ENCODE assay signal across 8 cellular contexts in genomic region chr1:84782311-84782771, GRCh38.
DNase-seq lines count a peak whose midpoint lies in the region; ATAC-seq, FAIRE-seq and TF ChIP-seq lines count a peak whose summit lies in the region.

No MANE protein-coding gene starts in this region.

- H4K20me1 ChIP-seq in GM12878 (ENCODE audit: control insufficient read depth, insufficient read depth) = no peaks in the 10 kb centered on the region

- H3K36me3 ChIP-seq in GM12878 (ENCODE audit: control insufficient read depth in 2 of 2, insufficient read depth in 2 of 2, low read length in 1 of 2) (no peaks in the 10 kb centered on the region), kidney (ENCODE audit: control insufficient read depth in 1 of 2, insufficient read depth in 2 of 2, low read length in 2 of 2) (no peaks in the 10 kb centered on the region)

- peak; percentile 57 for TF ChIP-seq RAD21 in GM12878 (IDR thresholded peaks at IDR 0.05; ENCODE audit: insufficient read depth, low read depth, low read length)

- H3K79me2 ChIP-seq in GM12878 (ENCODE audit: control insufficient read depth, insufficient read depth, low read length) = no peaks in the 10 kb centered on the region

- H3K4me3 ChIP-seq in LNCaP clone FGC (ENCODE audit: low read depth, low read length) = no peak overlapping the region
- no peak overlapping the region for H3K4me3 ChIP-seq in GM12878
- H3K4me3 ChIP-seq in kidney (ENCODE audit: low read length in 2 of 2) = peak overlapping the region in 1 of 2 donors; percentile 37

- ATAC-seq in GM21723 (IDR thresholded peaks at IDR 0.05; ENCODE audit: unreplicated experiment) (peak; percentile 87), GM12878 (peak; percentile 97)

- in situ Hi-C loops in GM12878 (cut with MboI) = no loop called here

- RAD21 ChIA-PET in GM12878 (lab: Charles Lee; ENCODE audit: unreplicated experiment) = interaction anchor here (0.6 to 1.6 kb wide), 8 partner anchors 10 to 245 kb away, joined by 3 to 13 read pairs (median 4); no protein-coding TSS in a partner anchor

- DNase-seq in DMS114 treated with DMSO at 0.1 percent for 48 hours (lab: John Stamatoyannopoulos, UW; ENCODE audit: unreplicated experiment) (peak; percentile 11), LNCaP clone FGC (ENCODE audit: low read depth) (no peak), UCSD-AML1 (lab: John Stamatoyannopoulos, UW; ENCODE audit: unreplicated experiment) (peak; percentile 48), GM12878 (ENCODE audit: low read depth, low spot score) (no peak), kidney (peak; percentile 76), NCI-H128 (lab: John Stamatoyannopoulos, UW; ENCODE audit: unreplicated experiment) (no peak)
- peak; percentile 59 to 73 (median 65) for DNase-seq in stimulated activated CD4-positive, alpha-beta T cell treated with anti-CD3 and anti-CD28 coated beads, TNF-alpha, amount 100 ng/mL, for 48 hours (ENCODE audit: low read depth in 3 of 3)

- no peak overlapping the region for H3K4me2 ChIP-seq in GM12878 (ENCODE audit: control insufficient read depth, insufficient read depth)

- FAIRE-seq in GM12878 (lab: Jason Lieb, UNC) (no peak), kidney (lab: Jason Lieb, UNC) (no peak)

- no peak for TF ChIP-seq POLR2A in GM12878 (IDR thresholded peaks at IDR 0.05; ENCODE audit: low read depth, low read length)

- H3K4me1 ChIP-seq in GM12878 (ENCODE audit: control insufficient read depth, insufficient read depth, low read length) = no peaks in the 10 kb centered on the region
- H3K4me1 ChIP-seq in kidney (ENCODE audit: control insufficient read depth in 1 of 2, insufficient read depth in 1 of 2, low read depth in 1 of 2, low read length in 2 of 2) = no peaks in the 10 kb centered on the region

- no peak for TF ChIP-seq EP300 in GM12878 (IDR thresholded peaks at IDR 0.05; ENCODE audit: borderline replicate concordance in 1 of 2, control insufficient read depth in 1 of 2, low read depth in 2 of 2, low read length in 2 of 2)

- 22% methylated on average over 13 of the region's 13 CpGs for WGBS in GM12878 (ENCODE audit: insufficient coverage, insufficient replicate concordance, low lambda C conversion rate, missing lambda C conversion rate)

- intact Hi-C loops in GM12878 (cut with micrococcal nuclease; ENCODE audit: unreplicated experiment) (loop anchor here (2.0 to 10.0 kb wide), 4 partner anchors 146 to 475 kb away; partner anchors contain the start of gene C1orf52), kidney (cut with DNase I) (no loop called here)

- no peak overlapping the region for H2AFZ ChIP-seq in GM12878 (ENCODE audit: control insufficient read depth, low read depth, low read length)

- SMC1A ChIA-PET in GM12878 (lab: Charles Lee; ENCODE audit: uncharacterized antibody, unreplicated experiment) = interaction anchor here (0.6 to 2.3 kb wide), 15 partner anchors 10 to 486 kb away, joined by 3 to 13 read pairs (median 4); no protein-coding TSS in a partner anchor

- H3K9ac ChIP-seq in GM12878 (ENCODE audit: control insufficient read depth, insufficient read depth, low read length) (no peak overlapping the region), kidney (ENCODE audit: low read length in 2 of 2) (no peak overlapping the region)

- CTCF ChIA-PET in GM12878 (lab: Yijun Ruan, JAX) = interaction anchor here (0.6 to 2.3 kb wide), 47 partner anchors 8 to 661 kb away, joined by 3 to 24 read pairs (median 4); no protein-coding TSS in a partner anchor

- H3K27ac ChIP-seq in GM12878 (ENCODE audit: control insufficient read depth, insufficient read depth) = no peak overlapping the region
- no peak overlapping the region for H3K27ac ChIP-seq in kidney (ENCODE audit: low read depth in 2 of 2, low read length in 2 of 2)

- BruUV-seq in GM12878 (replicated peaks; lab: Mats Ljungman, UMichigan) = no TSS peak

- H3K27me3 ChIP-seq in GM12878 (replicated peaks in 1 of 2; ENCODE audit: control insufficient read depth in 2 of 2, insufficient read depth in 2 of 2, low read length in 1 of 2) = peaks cover 0 to 4% of the 10 kb centered on the region in 2 experiments; a peak in 1 of 4 replicates

- POLR2A ChIA-PET in GM12878 (lab: Charles Lee) = interaction anchor here (0.6 kb wide), 1 partner anchor 30 kb away, joined by 3 read pairs; no protein-coding TSS in a partner anchor

- TF ChIP-seq CTCF in LNCaP clone FGC (IDR thresholded peaks at IDR 0.05; ENCODE audit: control insufficient read depth, extremely low read depth, insufficient read depth) = peak; percentile 20; the same call in 1 of the 2 replicates
- peak; percentile 76 to 89 (median 84) for TF ChIP-seq CTCF in GM12878 (IDR thresholded peaks at IDR 0.05 in 2 of 3, conservative IDR thresholded peaks at IDR 0.05 in 1 of 3; ENCODE audit: control insufficient read depth in 2 of 3, extremely low read depth in 1 of 3, insufficient read depth in 1 of 3, low read depth in 3 of 3, low read length in 3 of 3)
- peak; percentile 57 for TF ChIP-seq CTCF in kidney (IDR thresholded peaks at IDR 0.05; ENCODE audit: borderline replicate concordance, extremely low read depth, insufficient read depth)

- H3K9me3 ChIP-seq in GM12878 (replicated peaks; ENCODE audit: control insufficient read depth, insufficient read depth, low read length) = no peaks in the 10 kb centered on the region; the same call in 2 of the 3 replicates
- no peaks in the 10 kb centered on the region for H3K9me3 ChIP-seq in kidney (ENCODE audit: control insufficient read depth in 1 of 2, low read length in 2 of 2)

TF ChIP-seq in GM12878, 131 proteins besides CTCF, POLR2A, EP300 and RAD21:
- TF ChIP-seq EGR1 (IDR thresholded peaks at IDR 0.05; ENCODE audit: borderline replicate concordance in 1 of 2, low read depth in 2 of 2, low read length in 2 of 2) (0 out of 3 replicates have a peak, but pooled peaks of 1 of the 2 experiments have one; percentile 25), IRF4 (IDR thresholded peaks at IDR 0.05; ENCODE audit: low read depth, low read length) (0 out of 2 replicates have a peak, but pooled peaks have one; percentile 18), ATF2 (IDR thresholded peaks at IDR 0.05; ENCODE audit: low read length) (no peak), EED (IDR thresholded peaks at IDR 0.05; ENCODE audit: low read depth) (peak; percentile 52; the same call in 1 of the 2 replicates), JUND (IDR thresholded peaks at IDR 0.05; ENCODE audit: low read depth, low read length) (no peak), CHD2 (IDR thresholded peaks at IDR 0.05; ENCODE audit: borderline replicate concordance, low read depth, low read length) (peak; percentile 82), IRF5 (IDR thresholded peaks at IDR 0.05; ENCODE audit: borderline replicate concordance) (no peak), ZNF622 (IDR thresholded peaks at IDR 0.05) (no peak), CBX5 (IDR thresholded peaks at IDR 0.05; ENCODE audit: low read depth) (peak; percentile 61; the same call in 1 of the 2 replicates), POU2F2 (IDR thresholded peaks at IDR 0.05; ENCODE audit: borderline replicate concordance, low read depth, low read length) (no peak), YY1 (IDR thresholded peaks at IDR 0.05; ENCODE audit: low read depth, low read length) (peak; percentile 60; the same call in 1 of the 2 replicates), RB1 (IDR thresholded peaks at IDR 0.05; ENCODE audit: borderline replicate concordance) (no peak), FOXM1 (IDR thresholded peaks at IDR 0.05; ENCODE audit: low read depth, low read length) (0 out of 2 replicates have a peak, but pooled peaks have one; percentile 50), SMC3 (IDR thresholded peaks at IDR 0.05; ENCODE audit: borderline replicate concordance, low read length) (peak; percentile 53), NKRF (conservative IDR thresholded peaks at IDR 0.05) (no peak), KAT2A (conservative IDR thresholded peaks at IDR 0.05; ENCODE audit: control insufficient read depth, low read depth, low read length) (no peak), MTA3 (IDR thresholded peaks at IDR 0.05; ENCODE audit: borderline replicate concordance, low read length) (no peak), TCF12 (IDR thresholded peaks at IDR 0.05; ENCODE audit: low read depth, low read length) (no peak)

Comparison
In these comparisons a context has a peak if more than half of its experiments do, and no peak if none do; other contexts are left out.
1. DNase-seq: peak in DMS114 treated with DMSO at 0.1 percent for 48 hours (single experiment), UCSD-AML1 (single experiment), kidney (single experiment) and stimulated activated CD4-positive, alpha-beta T cell treated with anti-CD3 and anti-CD28 coated beads, TNF-alpha, amount 100 ng/mL, for 48 hours (3 of 3); none in LNCaP clone FGC (single experiment), GM12878 (single experiment) and NCI-H128 (single experiment).
2. CTCF ChIP-seq: peak in every context shown above with its lines; median percentile 84 in GM12878; 57 in kidney; 20 in LNCaP clone FGC.